In the genomic region with DNA sequence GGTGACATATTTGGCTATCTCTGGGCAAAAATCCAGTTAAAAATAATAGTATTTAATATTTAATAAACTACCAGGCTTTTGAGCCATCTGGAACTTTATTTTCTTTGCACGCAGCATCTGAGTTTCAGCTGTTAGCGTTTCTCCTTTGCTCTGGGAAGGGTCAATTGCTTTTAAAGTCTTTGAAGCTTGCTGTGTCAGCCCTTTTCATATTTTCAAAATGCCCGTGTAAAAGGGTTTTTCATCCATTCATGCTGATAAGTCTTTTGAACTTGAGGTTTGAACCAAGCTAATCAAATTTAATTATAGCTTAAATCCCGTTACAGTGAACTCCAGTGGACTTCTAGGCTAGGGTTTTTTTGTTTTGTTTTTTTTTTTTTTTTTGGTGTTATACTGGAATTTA, we compare ENCODE assay signal across 16 cellular contexts.
"Had no signal": no experiment of that assay in that cellular context is flagged by ENCODE, and none has a peak within 500 bp of the region (broad histone marks: within the 10 kb centered on the region; RNA-seq: fewer than 3 reads in every experiment).

No MANE protein-coding gene starts in this region.

- H3K9me3 ChIP-seq: heart right ventricle, prostate gland, testis had no signal

- DNase-seq: activated CD4-positive, alpha-beta T cell treated with anti-CD3 and anti-CD28 coated beads, Interleukin-2, amount 10 ng/mL, durations not matched to agents 7 days and 5 days; activated CD8-positive, alpha-beta memory T cell treated with anti-CD3 and anti-CD28 coated beads for 24 hours; activated naive CD4-positive, alpha-beta T cell treated with anti-CD3 and anti-CD28 coated beads, Interleukin-2, amount 10 ng/mL, durations not matched to agents 7 days and 5 days; heart right ventricle; midbrain; naive B cell; stimulated activated CD4-positive, alpha-beta T cell treated with anti-CD3 and anti-CD28 coated beads, Interleukin-2, amount 100 ng/mL, for 48 hours; stimulated activated naive CD8-positive, alpha-beta T cell treated with anti-CD3 and anti-CD28 coated beads, Interleukin-15, amount 100 ng/mL, for 72 hours; T-helper 1 cell; testis had no signal

- H3K27me3 Mint-ChIP-seq: activated CD4-positive, alpha-beta T cell treated with anti-CD3 and anti-CD28 coated beads, Interleukin-2, amount 10 ng/mL, durations not matched to agents 7 days and 5 days; activated naive CD4-positive, alpha-beta T cell treated with anti-CD3 and anti-CD28 coated beads, Interleukin-2, amount 10 ng/mL, durations not matched to agents 7 days and 5 days; naive B cell; stimulated activated naive CD8-positive, alpha-beta T cell treated with anti-CD3 and anti-CD28 coated beads, Interleukin-15, amount 100 ng/mL, for 72 hours had no signal

- H3K4me3 Mint-ChIP-seq: activated CD4-positive, alpha-beta T cell treated with anti-CD3 and anti-CD28 coated beads, Interleukin-2, amount 10 ng/mL, durations not matched to agents 7 days and 5 days; activated naive CD4-positive, alpha-beta T cell treated with anti-CD3 and anti-CD28 coated beads, Interleukin-2, amount 10 ng/mL, durations not matched to agents 7 days and 5 days; naive B cell; WTC11 had no signal

- H3K4me1 ChIP-seq: prostate gland, testis had no signal

- H3K36me3 Mint-ChIP-seq: WTC11 had no signal

- H3K27ac ChIP-seq: prostate gland, testis had no signal

- FAIRE-seq: endothelial cell of umbilical vein, frontal cortex, keratinocyte had no signal

- H3K27me3 ChIP-seq: heart right ventricle, testis had no signal

- ATAC-seq: heart right ventricle; sciatic nerve; stimulated activated naive CD8-positive, alpha-beta T cell treated with anti-CD3 and anti-CD28 coated beads, Interleukin-15, amount 100 ng/mL, for 72 hours; WTC11 had no signal

- H3K27ac Mint-ChIP-seq: activated CD4-positive, alpha-beta T cell treated with anti-CD3 and anti-CD28 coated beads, Interleukin-2, amount 10 ng/mL, durations not matched to agents 7 days and 5 days; activated naive CD4-positive, alpha-beta T cell treated with anti-CD3 and anti-CD28 coated beads, Interleukin-2, amount 10 ng/mL, durations not matched to agents 7 days and 5 days; WTC11 had no signal

- H3K4me3 ChIP-seq: heart right ventricle, prostate gland, testis had no signal

- H3K9me3 Mint-ChIP-seq: activated naive CD4-positive, alpha-beta T cell treated with anti-CD3 and anti-CD28 coated beads, Interleukin-2, amount 10 ng/mL, durations not matched to agents 7 days and 5 days; naive B cell; WTC11 had no signal

- H3K36me3 ChIP-seq: heart right ventricle, prostate gland had no signal
